In genomic region chr14:23034498-23035302, GRCh38 we compare ENCODE assay signal across 7 cellular contexts.
A peak's percentile ranks its signal among the peaks of the same experiment; 100 is the strongest.
DNase-seq lines count a peak whose midpoint lies in the region; ATAC-seq lines count a peak whose summit lies in the region.

PSMB5 (minus strand) TSS chr14:23034900; CDS start chr14:23034881, 19 bp downstream.

- H3K27ac Mint-ChIP-seq in central memory CD8-positive, alpha-beta T cell (ENCODE audit: low read depth) = peak within 1 kb of the TSS; percentile 91

- peak; percentile 82 for DNase-seq in T-helper 22 cell (ENCODE audit: low read depth)
- DNase-seq in central memory CD8-positive, alpha-beta T cell (ENCODE audit: low spot score in 2 of 2) = peak; percentile 77 to 85
- DNase-seq in kidney tubule cell (ENCODE audit: low spot score) = peak; percentile 97
- peak; percentile 91 for DNase-seq in stimulated activated CD4-positive, alpha-beta T cell treated with anti-CD3 and anti-CD28 coated beads, Interleukin-1b, Interleukin-23, amount 100 ng/mL, for 48 hours
- DNase-seq in NCI-H1417 (lab: John Stamatoyannopoulos, UW) = no peak

- no peaks in the 10 kb centered on the region for H3K27me3 Mint-ChIP-seq in central memory CD8-positive, alpha-beta T cell

- no peaks in the 10 kb centered on the region for H3K9me3 Mint-ChIP-seq in central memory CD8-positive, alpha-beta T cell

- H3K4me3 Mint-ChIP-seq in central memory CD8-positive, alpha-beta T cell = peak within 1 kb of the TSS; percentile 80

- peaks cover 22% of the 10 kb centered on the region for H3K36me3 Mint-ChIP-seq in central memory CD8-positive, alpha-beta T cell (ENCODE audit: insufficient read depth)

- H3K4me1 Mint-ChIP-seq in central memory CD8-positive, alpha-beta T cell = peaks cover 29% of the 10 kb centered on the region

- ATAC-seq in GM18909 (IDR thresholded peaks at IDR 0.05; ENCODE audit: poor library complexity, unreplicated experiment) = peak; percentile 94
- peak; percentile 83 for ATAC-seq in HG03139 (IDR thresholded peaks at IDR 0.05; ENCODE audit: unreplicated experiment)
- ATAC-seq in central memory CD8-positive, alpha-beta T cell (replicated peaks; ENCODE audit: extremely low read depth, poor library complexity, severe bottlenecking) = peak; percentile 95

Comparison
In these comparisons a context has a peak if more than half of its experiments do, and no peak if none do; other contexts are left out.
1. DNase-seq: peak in T-helper 22 cell (single experiment), central memory CD8-positive, alpha-beta T cell (2 of 2), kidney tubule cell (single experiment) and stimulated activated CD4-positive, alpha-beta T cell treated with anti-CD3 and anti-CD28 coated beads, Interleukin-1b, Interleukin-23, amount 100 ng/mL, for 48 hours (single experiment); none in NCI-H1417 (0 of 3).
2. Peak in every context shown above with its lines, with median percentiles within 50 percentile points of each other: ATAC-seq.